11 cellular contexts compared by ENCODE assay signal in the genomic region with DNA sequence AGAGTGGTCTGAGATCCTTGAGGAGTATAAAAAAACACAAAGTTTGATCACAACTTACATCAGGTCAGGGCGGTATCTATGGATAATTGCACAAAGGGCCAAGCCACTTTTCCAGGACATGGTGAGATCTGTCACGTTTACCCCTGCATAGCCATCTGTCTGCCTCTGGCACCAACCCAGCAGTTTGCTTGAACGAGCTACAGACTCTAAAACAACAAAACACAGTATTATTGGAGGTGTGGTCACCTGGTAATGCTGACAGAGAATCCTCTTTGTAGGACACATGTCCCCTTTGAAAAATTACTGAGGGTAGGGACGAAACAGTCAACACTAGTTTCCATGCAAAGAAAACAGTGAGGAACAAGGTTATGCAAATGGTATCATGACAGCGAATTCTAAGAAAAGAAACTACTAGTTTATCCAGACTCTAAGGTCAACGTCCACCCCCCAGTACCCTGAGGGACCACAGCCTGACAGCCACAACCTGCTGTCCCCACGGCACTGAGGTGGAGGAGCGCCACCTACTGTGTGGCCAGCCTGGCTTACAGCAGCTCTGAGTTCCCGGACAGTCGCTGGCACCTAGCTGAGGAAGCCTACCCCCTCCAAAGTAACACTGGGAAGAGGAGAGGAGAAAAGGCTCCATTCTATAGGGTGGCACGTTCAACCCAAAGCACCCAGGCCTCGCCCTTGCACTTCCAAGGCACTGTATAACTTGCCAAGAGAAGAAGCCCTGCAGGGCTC.
A peak's percentile ranks its signal among the peaks of the same experiment; 100 is the strongest.
DNase-seq lines count a peak whose midpoint lies in the region; ATAC-seq and TF ChIP-seq lines count a peak whose summit lies in the region.
"Had no signal": no experiment of that assay in that cellular context is flagged by ENCODE, and none has a peak within 500 bp of the region (broad histone marks: within the 10 kb centered on the region; RNA-seq: fewer than 3 reads in every experiment).

No MANE protein-coding gene starts in this region.

- TF ChIP-seq CTCF in coronary artery (IDR thresholded peaks at IDR 0.05) (peak; percentile 35), mucosa of descending colon (IDR thresholded peaks at IDR 0.05) (peak; percentile 50), GM13976 (IDR thresholded peaks at IDR 0.05; ENCODE audit: borderline replicate concordance, control extremely low read depth, extremely low read depth, insufficient read depth, missing control alignments) (no peak)

- in situ Hi-C loops in GM13976 (cut with MboI; ENCODE audit: low sequenced_read_pairs, unreplicated experiment) = no loop called here

- DNase-seq in D341Med (ENCODE audit: low spot score) (peak; percentile 68), NCI-H128 (lab: John Stamatoyannopoulos, UW; ENCODE audit: unreplicated experiment) (peak; percentile 16), coronary artery (ENCODE audit: low spot score) (no peak), mucosa of descending colon (peak; percentile 82 to 92 (median 91)), LoVo (ENCODE audit: low spot score) (no peak), activated gamma-delta T cell (lab: John Stamatoyannopoulos, UW) (no peak), GM13976 (ENCODE audit: low spot score) (no peak)
- DNase-seq: activated T-cell treated with anti-CD3 and anti-CD28 coated beads, Interleukin-2, amount 50 U/mL, for 48 hours; KBM-7; stimulated activated naive CD4-positive, alpha-beta T cell treated with Interleukin-2 at 50 U/mL for 16 hours had no signal

- peaks cover 45% of the 10 kb centered on the region for H3K4me1 ChIP-seq in mucosa of descending colon (ENCODE audit: low read depth)

- H3K27ac ChIP-seq in coronary artery = peak overlapping the region in 1 of 2 donors; percentile 65

- peak; percentile 74 for ATAC-seq in mucosa of descending colon
- ATAC-seq in GM19395 (IDR thresholded peaks at IDR 0.05; ENCODE audit: unreplicated experiment) = no peak

- no peaks in the 10 kb centered on the region for H3K9me3 ChIP-seq in mucosa of descending colon

- H3K36me3 ChIP-seq in mucosa of descending colon (ENCODE audit: low read depth) = no peaks in the 10 kb centered on the region

- H3K4me3 ChIP-seq in coronary artery = no peak overlapping the region
- no peak overlapping the region for H3K4me3 ChIP-seq in mucosa of descending colon

- intact Hi-C loops in mucosa of descending colon (cut with DNase I, micrococcal nuclease) = loop anchor here in 1 of 2 donors (5.0 kb wide), 1 partner anchor 59 kb away; no protein-coding TSS in a partner anchor

Comparison
In these comparisons a context has a peak if more than half of its experiments do, and no peak if none do; other contexts are left out.
1. DNase-seq: peak in D341Med (single experiment), NCI-H128 (single experiment) and mucosa of descending colon (3 of 3); none in coronary artery (single experiment), LoVo (single experiment), activated gamma-delta T cell (single experiment) and GM13976 (single experiment).